ENCODE assay signal across 1 cellular context in genomic region chr6:31619805-31620585, GRCh38.
TF ChIP-seq lines count a peak whose summit lies in the region.

No MANE protein-coding gene starts in this region.

TF ChIP-seq in K562, 482 proteins besides CTCF, POLR2A, EP300 and RAD21 (continued from another document and continues in another):
- TF ChIP-seq NFRKB (IDR thresholded peaks at IDR 0.05; ENCODE audit: low read depth) = no peak; the same call in none of the 2 replicates
- TF ChIP-seq SP2 (IDR thresholded peaks at IDR 0.05; ENCODE audit: extremely low read depth, low read depth, low read length, poor library complexity, severe bottlenecking) = no peak
- no peak for TF ChIP-seq CBX5 (IDR thresholded peaks at IDR 0.05; ENCODE audit: borderline replicate concordance, low read depth)
- TF ChIP-seq ZNF384 (IDR thresholded peaks at IDR 0.05; ENCODE audit: low read depth, low read length) = peak; percentile 100
- TF ChIP-seq SAFB2 (IDR thresholded peaks at IDR 0.05; ENCODE audit: borderline replicate concordance, low read depth, low read length, severe bottlenecking) = no peak
- no peak for TF ChIP-seq SREBF2 (CRISPR knock-in tag; IDR thresholded peaks at IDR 0.05)
- TF ChIP-seq NONO (IDR thresholded peaks at IDR 0.05; ENCODE audit: low read depth in 2 of 2, low read length in 1 of 2) = no peak
- peak; percentile 6 for TF ChIP-seq MEIS2 (IDR thresholded peaks at IDR 0.05; ENCODE audit: partially characterized antibody)
- no peak for TF ChIP-seq MECOM (CRISPR knock-in tag; IDR thresholded peaks at IDR 0.05)
- no peak for TF ChIP-seq PYGO2 (tag; IDR thresholded peaks at IDR 0.05)
- no peak for TF ChIP-seq ZNF644 (tag; IDR thresholded peaks at IDR 0.05; ENCODE audit: low read depth)
- TF ChIP-seq ZNF76 (CRISPR knock-in tag; IDR thresholded peaks at IDR 0.05; ENCODE audit: borderline replicate concordance) = peak; percentile 85
- no peak for TF ChIP-seq ZFP36 (IDR thresholded peaks at IDR 0.05; ENCODE audit: low read depth, low read length, partially characterized antibody)
- peak; percentile 62; the same call in 1 of the 2 replicates for TF ChIP-seq ZNF133 (CRISPR knock-in tag; IDR thresholded peaks at IDR 0.05)
- no peak for TF ChIP-seq POLR3G (IDR thresholded peaks at IDR 0.05; ENCODE audit: extremely low read depth, insufficient read length, insufficient replicate concordance)
- TF ChIP-seq NCOA1 (IDR thresholded peaks at IDR 0.05; ENCODE audit: low read depth) = peak; percentile 86; the same call in 1 of the 2 replicates
- TF ChIP-seq TAF9B (IDR thresholded peaks at IDR 0.05; ENCODE audit: partially characterized antibody) = peak; percentile 88
- no peak for TF ChIP-seq ZNF740 (CRISPR knock-in tag; IDR thresholded peaks at IDR 0.05)
- TF ChIP-seq ZNF740 (tag; IDR thresholded peaks at IDR 0.05) = no peak
- TF ChIP-seq SRSF7 (optimal IDR thresholded peaks at IDR 0.05; ENCODE audit: low read depth, low read length) = no peak
- peak; percentile 14 for TF ChIP-seq HDAC3 (IDR thresholded peaks at IDR 0.05; ENCODE audit: borderline replicate concordance, partially characterized antibody)
- TF ChIP-seq THRA (IDR thresholded peaks at IDR 0.05) = no peak
- TF ChIP-seq FOXK1 (CRISPR knock-in tag; IDR thresholded peaks at IDR 0.05; ENCODE audit: borderline replicate concordance) = no peak
- no peak for TF ChIP-seq DLX4 (CRISPR knock-in tag; IDR thresholded peaks at IDR 0.05)
- TF ChIP-seq TBL1XR1 (IDR thresholded peaks at IDR 0.05; ENCODE audit: low read length in 2 of 2) = peak; percentile 52 to 84; a peak in 2 of 4 replicates
- TF ChIP-seq HINFP (tag; conservative IDR thresholded peaks at IDR 0.05; ENCODE audit: low read depth) = no peak
- no peak for TF ChIP-seq RFX7 (CRISPR knock-in tag; IDR thresholded peaks at IDR 0.05)
- TF ChIP-seq POLR2AphosphoS2 (IDR thresholded peaks at IDR 0.05; ENCODE audit: low read length) = peak; percentile 76; the same call in 1 of the 2 replicates
- no peak for TF ChIP-seq VEZF1 (CRISPR knock-in tag; IDR thresholded peaks at IDR 0.05)
- TF ChIP-seq MAFK (IDR thresholded peaks at IDR 0.05; ENCODE audit: low read length) = peak; percentile 27
- no peak for TF ChIP-seq SNIP1 (IDR thresholded peaks at IDR 0.05; ENCODE audit: low read depth)
- no peak for TF ChIP-seq HDAC8 (tag; IDR thresholded peaks at IDR 0.05)
- TF ChIP-seq LEF1 (IDR thresholded peaks at IDR 0.05) = peak; percentile 40; the same call in 1 of the 2 replicates
- peak; percentile 76 for TF ChIP-seq MBD2 (IDR thresholded peaks at IDR 0.05; ENCODE audit: borderline replicate concordance, low read depth)
- no peak for TF ChIP-seq ZNF586 (CRISPR knock-in tag; conservative IDR thresholded peaks at IDR 0.05)
- TF ChIP-seq HDAC2 (IDR thresholded peaks at IDR 0.05) = peak; percentile 86; the same call in 1 of the 2 replicates
- TF ChIP-seq ZNF347 (CRISPR knock-in tag; IDR thresholded peaks at IDR 0.05; ENCODE audit: low read depth) = peak; percentile 55; the same call in 1 of the 2 replicates
- peak; percentile 25; the same call in 1 of the 2 replicates for TF ChIP-seq SREBF1 (IDR thresholded peaks at IDR 0.05; ENCODE audit: borderline replicate concordance, low read depth, low read length)
- TF ChIP-seq ZNF311 (CRISPR knock-in tag; IDR thresholded peaks at IDR 0.05) = no peak
- no peak for TF ChIP-seq GATA2 (CRISPR knock-in tag; IDR thresholded peaks at IDR 0.05)
- TF ChIP-seq NFIC (IDR thresholded peaks at IDR 0.05) = peak; percentile 66
- TF ChIP-seq MYBL2 (IDR thresholded peaks at IDR 0.05; ENCODE audit: low read depth) = peak; percentile 96
- TF ChIP-seq MYBL2 (CRISPR knock-in tag; IDR thresholded peaks at IDR 0.05; ENCODE audit: borderline replicate concordance) = no peak
- TF ChIP-seq RBM15 (IDR thresholded peaks at IDR 0.05; ENCODE audit: insufficient read depth, low read length) = no peak
- no peak for TF ChIP-seq POU5F1 (IDR thresholded peaks at IDR 0.05; ENCODE audit: borderline replicate concordance, low read depth, low read length, partially characterized antibody)
- peak in 2 of 3 experiments; percentile 75 to 88 for TF ChIP-seq YY1 (IDR thresholded peaks at IDR 0.05; ENCODE audit: borderline replicate concordance in 1 of 3, control insufficient read depth in 1 of 3, extremely low read depth in 1 of 3, insufficient read depth in 3 of 3, insufficient read length in 1 of 3, insufficient replicate concordance in 2 of 3, low read depth in 1 of 3, low read length in 2 of 3)
- no peak for TF ChIP-seq ZNF217 (CRISPR knock-in tag; IDR thresholded peaks at IDR 0.05)
- TF ChIP-seq ZSCAN29 (IDR thresholded peaks at IDR 0.05) = no peak
- TF ChIP-seq ETV6 (IDR thresholded peaks at IDR 0.05; ENCODE audit: borderline replicate concordance in 1 of 2, low read depth in 2 of 2, low read length in 1 of 2) = no peak
- no peak for TF ChIP-seq ETV6 (CRISPR knock-in tag; IDR thresholded peaks at IDR 0.05; ENCODE audit: borderline replicate concordance)
- TF ChIP-seq BHLHE40 (IDR thresholded peaks at IDR 0.05; ENCODE audit: low read length) = peak; percentile 37; the same call in 1 of the 2 replicates
- TF ChIP-seq ZNF232 (CRISPR knock-in tag; IDR thresholded peaks at IDR 0.05) = no peak
- no peak for TF ChIP-seq ZNF518B (CRISPR knock-in tag; IDR thresholded peaks at IDR 0.05)
- TF ChIP-seq ZNF316 (IDR thresholded peaks at IDR 0.05) = peak; percentile 54
- no peak for TF ChIP-seq ZNF639 (CRISPR knock-in tag; conservative IDR thresholded peaks at IDR 0.05 in 1 of 2, IDR thresholded peaks at IDR 0.05 in 1 of 2)
- peak; percentile 69 for TF ChIP-seq RNF2 (IDR thresholded peaks at IDR 0.05)
- TF ChIP-seq ZBTB1 (CRISPR knock-in tag; IDR thresholded peaks at IDR 0.05; ENCODE audit: borderline replicate concordance, low read depth) = no peak
- TF ChIP-seq WHSC1 (IDR thresholded peaks at IDR 0.05; ENCODE audit: low read length) = no peak
- no peak for TF ChIP-seq RBM22 (IDR thresholded peaks at IDR 0.05; ENCODE audit: low read depth, low read length, poor library complexity, severe bottlenecking)
- TF ChIP-seq E2F4 (CRISPR knock-in tag; IDR thresholded peaks at IDR 0.05; ENCODE audit: low read depth) = peak; percentile 86
- no peak for TF ChIP-seq THAP7 (CRISPR knock-in tag; IDR thresholded peaks at IDR 0.05)
- no peak for TF ChIP-seq CREB3 (tag; conservative IDR thresholded peaks at IDR 0.05; ENCODE audit: low read depth)
- no peak for TF ChIP-seq NFE2L1 (tag; IDR thresholded peaks at IDR 0.05; ENCODE audit: borderline replicate concordance, low read depth)
- no peak; the same call in 1 of the 2 replicates for TF ChIP-seq KLF16 (IDR thresholded peaks at IDR 0.05)
- no peak for TF ChIP-seq ZNF668 (CRISPR knock-in tag; IDR thresholded peaks at IDR 0.05)
